Comparison of ENCODE assay signal across 8 cellular contexts in the genomic region with DNA sequence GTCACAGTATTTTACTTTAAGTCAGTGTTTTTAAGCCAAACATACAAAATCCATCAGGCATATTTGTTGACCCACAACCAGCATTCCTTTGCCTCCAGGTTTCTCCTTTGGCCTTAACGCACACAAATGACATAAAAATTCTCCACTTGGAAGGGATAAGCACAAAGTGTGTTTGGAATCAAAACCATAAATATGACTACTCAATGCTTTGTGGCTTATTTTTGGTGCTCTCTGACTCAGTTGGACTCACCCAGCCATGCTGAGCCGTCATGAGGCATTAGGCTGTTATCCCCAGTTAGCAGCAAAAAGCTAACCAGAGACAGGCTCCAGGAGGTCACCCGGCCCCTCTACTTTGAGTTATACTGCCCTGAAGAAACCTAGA. TPM values are rescaled to one million over a fixed set of nuclear protein-coding genes. Genes with fewer than 3 reads are reported as not detected.
DNase-seq lines count a peak whose midpoint lies in the region; ATAC-seq and TF ChIP-seq lines count a peak whose summit lies in the region.

No MANE protein-coding gene starts in this region.

- H3K4me3 ChIP-seq in cardiac muscle cell (peak overlapping the region; percentile 59), right lobe of liver (peak overlapping the region; percentile 71 to 73 (median 71)), upper lobe of left lung (peak overlapping the region; percentile 59 to 77 (median 70))

- TF ChIP-seq EP300 in upper lobe of left lung (IDR thresholded peaks at IDR 0.05): no peak

- H3K4me1 ChIP-seq in cardiac muscle cell (ENCODE audit: low read depth) (peaks cover 61% of the 10 kb centered on the region), right lobe of liver (peaks cover 0 to 76% (median 28%) of the 10 kb centered on the region in 4 donors), upper lobe of left lung (peaks cover 52 to 80% (median 70%) of the 10 kb centered on the region in 4 donors)

- H3K27me3 ChIP-seq in cardiac muscle cell: no peaks in the 10 kb centered on the region
- no peaks in the 10 kb centered on the region for H3K27me3 ChIP-seq in right lobe of liver
- H3K27me3 ChIP-seq in upper lobe of left lung: no peaks in the 10 kb centered on the region

- H3K27ac ChIP-seq in cardiac muscle cell: peak overlapping the region; percentile 38
- peak overlapping the region; percentile 75 to 89 (median 88) for H3K27ac ChIP-seq in right lobe of liver
- H3K27ac ChIP-seq in upper lobe of left lung: peak overlapping the region; percentile 79 to 96 (median 93)

- H3K9me3 ChIP-seq in cardiac muscle cell (ENCODE audit: low read depth) (no peaks in the 10 kb centered on the region), right lobe of liver (no peaks in the 10 kb centered on the region), upper lobe of left lung (no peaks in the 10 kb centered on the region)

- 13% methylated on average over 3 of the region's 3 CpGs for WGBS in right lobe of liver (ENCODE audit: insufficient coverage, low coverage, low lambda C conversion rate, missing lambda C conversion rate)
- WGBS in upper lobe of left lung, 2 donors: 47 to 60% methylated on average over 3 of the region's 3 CpGs

- intact Hi-C loops in Right ventricle myocardium superior (cut with DNase I) (no loop called here), right lobe of liver (cut with DNase I) (no loop called here)

- no peaks in the 10 kb centered on the region for H3K36me3 ChIP-seq in cardiac muscle cell
- H3K36me3 ChIP-seq in right lobe of liver: no peaks in the 10 kb centered on the region
- no peaks in the 10 kb centered on the region for H3K36me3 ChIP-seq in upper lobe of left lung

- ATAC-seq in Right ventricle myocardium superior (ENCODE audit: poor library complexity) (no peak), right lobe of liver (no peak), upper lobe of left lung (ENCODE audit: low FRiP score in 2 of 2) (no peak), GM18861 (IDR thresholded peaks at IDR 0.05; ENCODE audit: unreplicated experiment) (no peak)

- no peak for TF ChIP-seq POLR2A in right lobe of liver (IDR thresholded peaks at IDR 0.05)
- no peak for TF ChIP-seq POLR2A in upper lobe of left lung (IDR thresholded peaks at IDR 0.05)

- peak in 1 of 2 donors; percentile 31 for DNase-seq in cardiac muscle cell (ENCODE audit: low read depth in 1 of 2, low spot score in 1 of 2)
- DNase-seq in Right ventricle myocardium superior: no peak
- peak; percentile 60 for DNase-seq in amniotic epithelial cell (ENCODE audit: low read depth)
- DNase-seq in right lobe of liver: no peak
- DNase-seq in upper lobe of left lung: no peak
- no peak for DNase-seq in stimulated activated naive CD4-positive, alpha-beta T cell (lab: John Stamatoyannopoulos, UW)
- no peak for DNase-seq in NK-92 treated with Interleukin-12 subunit alpha and Interleukin-12 subunit beta, amount 100 ng/mL, for 24 hours (lab: John Stamatoyannopoulos, UW)

- TF ChIP-seq CTCF in cardiac muscle cell (IDR thresholded peaks at IDR 0.05; ENCODE audit: low read depth, low read length) (no peak), right lobe of liver (IDR thresholded peaks at IDR 0.05) (no peak), upper lobe of left lung (IDR thresholded peaks at IDR 0.05) (no peak)

RNA-seq across cellular contexts. Expression of a gene that starts 0.9 kb away (rescaled TPM):
- total RNA-seq in cardiac muscle cell (44.1 and 51.6 TPM in 2 replicates), Right ventricle myocardium superior (41.3 TPM), right lobe of liver (10 to 100 TPM in 4 of 6 experiments, 1 to 10 TPM in 2; 4.7 to 12.0 (median 10.1) TPM), upper lobe of left lung (10 to 100 TPM; 16.3 to 28.3 (median 21.2) TPM)
- 52.2 and 67.3 TPM in 2 replicates for polyA plus RNA-seq in cardiac muscle cell

RNA-seq across cellular contexts. Expression of a gene that starts 2.5 kb away (rescaled TPM):
- total RNA-seq in cardiac muscle cell (29.3 and 35.6 TPM in 2 replicates), Right ventricle myocardium superior (41.6 TPM), right lobe of liver (10 to 100 TPM; 10.1 to 19.7 (median 15.4) TPM), upper lobe of left lung (10 to 100 TPM; 14.5 to 34.3 (median 26.9) TPM)
- 11.5 and 18.9 TPM in 2 replicates for polyA plus RNA-seq in cardiac muscle cell

RNA-seq across cellular contexts. Expression of a gene that starts 27.1 kb away (rescaled TPM):
- 0.21 and 1.7 TPM in 2 replicates for total RNA-seq in cardiac muscle cell
- 1.4 and 2.0 TPM in 2 replicates for polyA plus RNA-seq in cardiac muscle cell
- total RNA-seq in Right ventricle myocardium superior: not detected
- total RNA-seq in right lobe of liver: 10 to 100 TPM in 5 of 6 experiments, 1 to 10 TPM in 1; 9.9 to 18.5 (median 15.1) TPM
- 1 to 10 TPM in 4 of 6 donors, under 1 TPM in 1, not detected in 1; 0.67 to 5.2 (median 1.2) TPM for total RNA-seq in upper lobe of left lung

RNA-seq across cellular contexts. Expression of a gene that starts 27.2 kb away (rescaled TPM):
- total RNA-seq in cardiac muscle cell: 0.66 and 1.3 TPM in 2 replicates
- 0.65 and 1.3 TPM in 2 replicates for polyA plus RNA-seq in cardiac muscle cell
- total RNA-seq in Right ventricle myocardium superior: 0.43 TPM
- total RNA-seq in right lobe of liver: under 1 TPM in 5 of 6 experiments, not detected in 1; 0.12 to 0.76 (median 0.42) TPM
- 100 to 1,000 TPM in 1 of 6 donors, 10 to 100 TPM in 2, 1 to 10 TPM in 3; 2.3 to 213 (median 11.7) TPM for total RNA-seq in upper lobe of left lung

RNA-seq across cellular contexts. Expression of a gene that starts 34.6 kb away (rescaled TPM):
- 64.7 and 65.0 TPM in 2 replicates for total RNA-seq in cardiac muscle cell
- 119 and 124 TPM in 2 replicates for polyA plus RNA-seq in cardiac muscle cell
- 82.5 TPM for total RNA-seq in Right ventricle myocardium superior
- total RNA-seq in right lobe of liver: 100 to 1,000 TPM; 298 to 572 (median 459) TPM
- 100 to 1,000 TPM in 5 of 6 donors, 10 to 100 TPM in 1; 93.2 to 322 (median 204) TPM for total RNA-seq in upper lobe of left lung

Comparison
In these comparisons a context has a peak if more than half of its experiments do, and no peak if none do; other contexts are left out.
1. H3K27ac ChIP-seq: peak in every context shown above with its lines; median percentile 93 in upper lobe of left lung; 88 in right lobe of liver; 38 in cardiac muscle cell.